ENCODE assay signal across 8 cellular contexts in genomic region chr7:6965051-6965450, GRCh38.
DNase-seq lines count a peak whose midpoint lies in the region; ATAC-seq, FAIRE-seq and TF ChIP-seq lines count a peak whose summit lies in the region.
"Not testable (repeated sequence)": the region's sequence is repeated elsewhere in the genome, so short reads cannot be mapped to it uniquely, and the experiment has no call there.

No MANE protein-coding gene starts in this region.

- not testable (repeated sequence) for H3K9ac ChIP-seq in Loucy (ENCODE audit: low read depth, low read length, poor library complexity, severe bottlenecking); K562 (ENCODE audit: insufficient read depth in 1 of 2, low read depth in 2 of 2, low read length in 2 of 2)

- not testable (repeated sequence) for H3K9me3 Mint-ChIP-seq in activated CD4-positive, alpha-beta memory T cell treated with anti-CD3 and anti-CD28 coated beads for 36 hours; stimulated activated effector memory CD8-positive, alpha-beta T cell treated with anti-CD3 and anti-CD28 coated beads, Interleukin-12 subunit alpha, Interleukin-12 subunit beta, amount 100 ng/mL, for 72 hours

- not testable (repeated sequence) for H3K4me3 Mint-ChIP-seq in activated CD4-positive, alpha-beta memory T cell treated with anti-CD3 and anti-CD28 coated beads for 36 hours; stimulated activated effector memory CD8-positive, alpha-beta T cell treated with anti-CD3 and anti-CD28 coated beads, Interleukin-12 subunit alpha, Interleukin-12 subunit beta, amount 100 ng/mL, for 72 hours

- not testable (repeated sequence) for H3K9me3 ChIP-seq in Loucy (ENCODE audit: insufficient read depth, low read depth, low read length); K562 (replicated peaks; ENCODE audit: control insufficient read depth, insufficient read depth, low read depth, low read length); right atrium auricular region

- peak; percentile 82 to 90 for TF ChIP-seq RAD21 in K562 (CRISPR knock-in tag; conservative IDR thresholded peaks at IDR 0.05 in 1 of 2, IDR thresholded peaks at IDR 0.05 in 1 of 2)

- not testable (repeated sequence) for TF ChIP-seq EP300 in K562 (IDR thresholded peaks at IDR 0.05; ENCODE audit: low read length)

- H2AFZ ChIP-seq in Loucy (ENCODE audit: low read length); K562 (ENCODE audit: low read depth, low read length): not testable (repeated sequence)

- H3K9me2 ChIP-seq in Loucy (replicated peaks; ENCODE audit: low read depth, low read length): not testable (repeated sequence)

- not testable (repeated sequence) for H4K20me1 ChIP-seq in Loucy (ENCODE audit: insufficient read depth, low read length, poor library complexity, severe bottlenecking); K562 (replicated peaks; ENCODE audit: control insufficient read depth, insufficient read depth, low read length)

- POLR2A ChIA-PET in activated CD4-positive, alpha-beta memory T cell treated with anti-CD3 and anti-CD28 coated beads for 36 hours (lab: Charles Lee); K562 (lab: Yijun Ruan, JAX): not testable (repeated sequence)

- peak; percentile 72 for DNase-seq in DMS53 (lab: John Stamatoyannopoulos, UW)
- DNase-seq in RPMI7951 (ENCODE audit: low read depth): peak; percentile 33
- peak; percentile 74 for DNase-seq in activated CD4-positive, alpha-beta memory T cell treated with anti-CD3 and anti-CD28 coated beads for 36 hours
- peak in 1 of 4 experiments; percentile 62 for DNase-seq in K562 (ENCODE audit: extremely low read depth in 1 of 4, low spot score in 3 of 4)
- peak; percentile 70 for DNase-seq in right atrium auricular region (ENCODE audit: low spot score)
- DNase-seq in posterior cingulate gyrus: peak in 7 of 10 donors; percentile 33 to 91 (median 50)
- peak; percentile 34 to 78 for DNase-seq in stimulated activated effector memory CD8-positive, alpha-beta T cell treated with anti-CD3 and anti-CD28 coated beads, Interleukin-12 subunit alpha, Interleukin-12 subunit beta, amount 100 ng/mL, for 72 hours (ENCODE audit: low spot score in 2 of 2)

- ATAC-seq in K562; stimulated activated effector memory CD8-positive, alpha-beta T cell treated with anti-CD3 and anti-CD28 coated beads, Interleukin-12 subunit alpha, Interleukin-12 subunit beta, amount 100 ng/mL, for 72 hours: not testable (repeated sequence)

- H3K27ac ChIP-seq in K562 (ENCODE audit: extremely low read depth, low read depth, low read length); right atrium auricular region: not testable (repeated sequence)

- H3K27me3 ChIP-seq in Loucy (ENCODE audit: insufficient read depth, low read length, poor library complexity, severe bottlenecking); K562 (ENCODE audit: control insufficient read depth in 2 of 2, insufficient read depth in 2 of 2, low read length in 2 of 2); right atrium auricular region: not testable (repeated sequence)

- intact Hi-C loops in activated CD4-positive, alpha-beta memory T cell treated with anti-CD3 and anti-CD28 coated beads for 36 hours (cut with micrococcal nuclease): loop anchor here (2.0 to 10.0 kb wide), 3 partner anchors 140 to 1330 kb away; no protein-coding TSS in a partner anchor
- intact Hi-C loops in K562 (cut with micrococcal nuclease): loop anchor here (2.0 to 5.0 kb wide), 6 partner anchors 137 to 1332 kb away; partner anchors contain the start of gene C1GALT1
- intact Hi-C loops in posterior cingulate gyrus (cut with DNase I): loop anchor here (10.0 kb wide), 1 partner anchor 570 kb away; the partner anchor contains the start of gene COL28A1

- not testable (repeated sequence) for BruUV-seq in K562 (replicated peaks; lab: Mats Ljungman, UMichigan)

- peak; percentile 52 for TF ChIP-seq CTCF in Loucy (conservative IDR thresholded peaks at IDR 0.05; ENCODE audit: low read length)
- peak; percentile 36 to 54 (median 41); a peak in 4 of 6 replicates for TF ChIP-seq CTCF in K562 (IDR thresholded peaks at IDR 0.05 in 2 of 3, conservative IDR thresholded peaks at IDR 0.05 in 1 of 3; ENCODE audit: insufficient read depth in 2 of 3, low read depth in 1 of 3, low read length in 3 of 3)
- TF ChIP-seq CTCF in right atrium auricular region (IDR thresholded peaks at IDR 0.05): peak in 1 of 2 donors; percentile 39

- H3K27ac Mint-ChIP-seq in activated CD4-positive, alpha-beta memory T cell treated with anti-CD3 and anti-CD28 coated beads for 36 hours; stimulated activated effector memory CD8-positive, alpha-beta T cell treated with anti-CD3 and anti-CD28 coated beads, Interleukin-12 subunit alpha, Interleukin-12 subunit beta, amount 100 ng/mL, for 72 hours: not testable (repeated sequence)

- H3K36me3 ChIP-seq in Loucy (ENCODE audit: insufficient read depth, low read length); K562 (ENCODE audit: control insufficient read depth, insufficient read depth, low read length); right atrium auricular region: not testable (repeated sequence)

- not testable (repeated sequence) for TF ChIP-seq POLR2A in K562 (conservative IDR thresholded peaks at IDR 0.05)

- not testable (repeated sequence) for H3K4me1 Mint-ChIP-seq in activated CD4-positive, alpha-beta memory T cell treated with anti-CD3 and anti-CD28 coated beads for 36 hours (ENCODE audit: low read depth); stimulated activated effector memory CD8-positive, alpha-beta T cell treated with anti-CD3 and anti-CD28 coated beads, Interleukin-12 subunit alpha, Interleukin-12 subunit beta, amount 100 ng/mL, for 72 hours

- in situ Hi-C loops in K562 (cut with MboI): loop anchor here (5.0 to 25.0 kb wide), 5 partner anchors 137 to 1322 kb away; partner anchors contain the start of gene COL28A1

- H3K4me3 ChIP-seq in Loucy (ENCODE audit: low read length, poor library complexity, severe bottlenecking); K562; right atrium auricular region: not testable (repeated sequence)

- CTCF ChIA-PET in activated CD4-positive, alpha-beta memory T cell treated with anti-CD3 and anti-CD28 coated beads for 36 hours (lab: Charles Lee): not testable (repeated sequence)
- CTCF ChIA-PET in K562 (lab: Yijun Ruan, JAX; ENCODE audit: low intra/inter-chr PET ratio): interaction anchor here (0.7 to 1.3 kb wide), 2 partner anchors 388 to 679 kb away, joined by 3 read pairs; no protein-coding TSS in a partner anchor

- H3K4me2 ChIP-seq in Loucy (ENCODE audit: low read depth, low read length, poor library complexity, severe bottlenecking); K562 (ENCODE audit: insufficient read depth, low read length): not testable (repeated sequence)

- WGBS in K562 (ENCODE audit: insufficient coverage, low coverage, missing lambda C conversion rate): 3% methylated on average over 6 of the region's 6 CpGs

- H3F3A ChIP-seq in Loucy (ENCODE audit: low read depth): not testable (repeated sequence)

- not testable (repeated sequence) for H3K27me3 Mint-ChIP-seq in activated CD4-positive, alpha-beta memory T cell treated with anti-CD3 and anti-CD28 coated beads for 36 hours

- H3K36me3 Mint-ChIP-seq in activated CD4-positive, alpha-beta memory T cell treated with anti-CD3 and anti-CD28 coated beads for 36 hours; stimulated activated effector memory CD8-positive, alpha-beta T cell treated with anti-CD3 and anti-CD28 coated beads, Interleukin-12 subunit alpha, Interleukin-12 subunit beta, amount 100 ng/mL, for 72 hours: not testable (repeated sequence)

- H3K4me1 ChIP-seq in Loucy (ENCODE audit: insufficient read depth, low read length, poor library complexity, severe bottlenecking); K562 (replicated peaks in 1 of 2; ENCODE audit: control insufficient read depth in 2 of 2, insufficient read depth in 2 of 2, low read length in 2 of 2); right atrium auricular region: not testable (repeated sequence)

- H3K9me1 ChIP-seq in K562 (ENCODE audit: control insufficient read depth, insufficient read depth, low read length): not testable (repeated sequence)

- H3K79me2 ChIP-seq in Loucy (ENCODE audit: insufficient read depth, low read length); K562 (ENCODE audit: control insufficient read depth, insufficient read depth, low read length): not testable (repeated sequence)

- peak; percentile 63 for FAIRE-seq in K562 (lab: Jason Lieb, UNC)

TF ChIP-seq in K562, 482 proteins besides CTCF, POLR2A, EP300 and RAD21 (continues in another document):
- peak; percentile 43; the same call in 1 of the 2 replicates for TF ChIP-seq SMC3 (conservative IDR thresholded peaks at IDR 0.05; ENCODE audit: insufficient read depth, low read depth, low read length)
- TF ChIP-seq TEAD1 (CRISPR knock-in tag; IDR thresholded peaks at IDR 0.05): peak in 1 of 2 experiments; percentile 71; a peak in 1 of 4 replicates
- TF ChIP-seq STAG1 (CRISPR knock-in tag; IDR thresholded peaks at IDR 0.05; ENCODE audit: borderline replicate concordance): peak; percentile 55; the same call in 1 of the 2 replicates
- TF ChIP-seq CREB3L1 (IDR thresholded peaks at IDR 0.05; ENCODE audit: borderline replicate concordance, low read depth): peak; percentile 46; the same call in 1 of the 2 replicates
- peak; percentile 63; the same call in 1 of the 2 replicates for TF ChIP-seq CC2D1A (IDR thresholded peaks at IDR 0.05)
- 0 out of 4 replicates have a peak, but pooled peaks of 1 of the 2 experiments have one; percentile 27 for TF ChIP-seq MAZ (CRISPR knock-in tag; conservative IDR thresholded peaks at IDR 0.05 in 1 of 2, IDR thresholded peaks at IDR 0.05 in 1 of 2)
